ENCODE assay signal across 1 cellular context in the genomic region with DNA sequence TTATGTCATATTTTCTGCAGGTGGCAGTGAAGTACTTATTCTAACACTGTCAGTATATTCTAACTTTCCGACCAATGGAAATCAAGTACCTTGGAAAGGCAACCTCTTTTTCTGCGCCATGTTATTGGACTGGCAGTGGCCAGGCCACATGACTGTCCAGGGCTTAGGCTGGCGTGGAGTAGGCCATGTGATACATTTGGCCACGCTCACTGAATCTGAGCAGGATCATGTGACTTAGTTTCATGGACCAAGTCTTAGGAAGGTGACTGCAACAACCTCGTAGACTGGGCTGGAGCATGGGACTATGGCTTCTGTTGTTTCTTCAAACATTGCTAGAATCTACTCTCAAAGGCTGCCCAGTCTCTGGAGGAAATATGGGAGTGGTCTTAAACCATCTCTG.
A peak's percentile ranks its signal among the peaks of the same experiment; 100 is the strongest.
TF ChIP-seq lines count a peak whose summit lies in the region.

No MANE protein-coding gene starts in this region.

TF ChIP-seq in HepG2, 621 proteins besides CTCF, POLR2A, EP300 and RAD21 (continued from another document):
- TF ChIP-seq, protein P1, sequence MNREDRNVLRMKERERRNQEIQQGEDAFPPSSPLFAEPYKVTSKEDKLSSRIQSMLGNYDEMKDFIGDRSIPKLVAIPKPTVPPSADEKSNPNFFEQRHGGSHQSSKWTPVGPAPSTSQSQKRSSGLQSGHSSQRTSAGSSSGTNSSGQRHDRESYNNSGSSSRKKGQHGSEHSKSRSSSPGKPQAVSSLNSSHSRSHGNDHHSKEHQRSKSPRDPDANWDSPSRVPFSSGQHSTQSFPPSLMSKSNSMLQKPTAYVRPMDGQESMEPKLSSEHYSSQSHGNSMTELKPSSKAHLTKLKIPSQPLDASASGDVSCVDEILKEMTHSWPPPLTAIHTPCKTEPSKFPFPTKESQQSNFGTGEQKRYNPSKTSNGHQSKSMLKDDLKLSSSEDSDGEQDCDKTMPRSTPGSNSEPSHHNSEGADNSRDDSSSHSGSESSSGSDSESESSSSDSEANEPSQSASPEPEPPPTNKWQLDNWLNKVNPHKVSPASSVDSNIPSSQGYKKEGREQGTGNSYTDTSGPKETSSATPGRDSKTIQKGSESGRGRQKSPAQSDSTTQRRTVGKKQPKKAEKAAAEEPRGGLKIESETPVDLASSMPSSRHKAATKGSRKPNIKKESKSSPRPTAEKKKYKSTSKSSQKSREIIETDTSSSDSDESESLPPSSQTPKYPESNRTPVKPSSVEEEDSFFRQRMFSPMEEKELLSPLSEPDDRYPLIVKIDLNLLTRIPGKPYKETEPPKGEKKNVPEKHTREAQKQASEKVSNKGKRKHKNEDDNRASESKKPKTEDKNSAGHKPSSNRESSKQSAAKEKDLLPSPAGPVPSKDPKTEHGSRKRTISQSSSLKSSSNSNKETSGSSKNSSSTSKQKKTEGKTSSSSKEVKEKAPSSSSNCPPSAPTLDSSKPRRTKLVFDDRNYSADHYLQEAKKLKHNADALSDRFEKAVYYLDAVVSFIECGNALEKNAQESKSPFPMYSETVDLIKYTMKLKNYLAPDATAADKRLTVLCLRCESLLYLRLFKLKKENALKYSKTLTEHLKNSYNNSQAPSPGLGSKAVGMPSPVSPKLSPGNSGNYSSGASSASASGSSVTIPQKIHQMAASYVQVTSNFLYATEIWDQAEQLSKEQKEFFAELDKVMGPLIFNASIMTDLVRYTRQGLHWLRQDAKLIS (CRISPR knock-in tag; IDR thresholded peaks at IDR 0.05): no peak
- TF ChIP-seq, protein P2, sequence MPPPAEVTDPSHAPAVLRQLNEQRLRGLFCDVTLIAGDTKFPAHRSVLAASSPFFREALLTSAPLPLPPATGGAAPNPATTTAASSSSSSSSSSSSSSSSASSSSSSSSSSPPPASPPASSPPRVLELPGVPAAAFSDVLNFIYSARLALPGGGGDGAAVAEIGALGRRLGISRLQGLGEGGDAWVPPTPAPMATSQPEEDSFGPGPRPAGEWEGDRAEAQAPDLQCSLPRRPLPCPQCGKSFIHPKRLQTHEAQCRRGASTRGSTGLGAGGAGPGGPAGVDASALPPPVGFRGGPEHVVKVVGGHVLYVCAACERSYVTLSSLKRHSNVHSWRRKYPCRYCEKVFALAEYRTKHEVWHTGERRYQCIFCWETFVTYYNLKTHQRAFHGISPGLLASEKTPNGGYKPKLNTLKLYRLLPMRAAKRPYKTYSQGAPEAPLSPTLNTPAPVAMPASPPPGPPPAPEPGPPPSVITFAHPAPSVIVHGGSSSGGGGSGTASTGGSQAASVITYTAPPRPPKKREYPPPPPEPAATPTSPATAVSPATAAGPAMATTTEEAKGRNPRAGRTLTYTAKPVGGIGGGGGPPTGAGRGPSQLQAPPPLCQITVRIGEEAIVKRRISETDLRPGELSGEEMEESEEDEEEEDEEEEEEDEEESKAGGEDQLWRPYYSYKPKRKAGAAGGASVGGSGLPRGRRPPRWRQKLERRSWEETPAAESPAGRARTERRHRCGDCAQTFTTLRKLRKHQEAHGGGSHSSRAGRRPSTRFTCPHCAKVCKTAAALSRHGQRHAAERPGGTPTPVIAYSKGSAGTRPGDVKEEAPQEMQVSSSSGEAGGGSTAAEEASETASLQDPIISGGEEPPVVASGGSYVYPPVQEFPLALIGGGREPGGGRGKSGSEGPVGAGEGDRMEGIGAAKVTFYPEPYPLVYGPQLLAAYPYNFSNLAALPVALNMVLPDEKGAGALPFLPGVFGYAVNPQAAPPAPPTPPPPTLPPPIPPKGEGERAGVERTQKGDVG (CRISPR knock-in tag; IDR thresholded peaks at IDR 0.05; ENCODE audit: borderline replicate concordance): 0 out of 2 replicates have a peak, but pooled peaks have one; percentile 11
- TF ChIP-seq, protein P3, sequence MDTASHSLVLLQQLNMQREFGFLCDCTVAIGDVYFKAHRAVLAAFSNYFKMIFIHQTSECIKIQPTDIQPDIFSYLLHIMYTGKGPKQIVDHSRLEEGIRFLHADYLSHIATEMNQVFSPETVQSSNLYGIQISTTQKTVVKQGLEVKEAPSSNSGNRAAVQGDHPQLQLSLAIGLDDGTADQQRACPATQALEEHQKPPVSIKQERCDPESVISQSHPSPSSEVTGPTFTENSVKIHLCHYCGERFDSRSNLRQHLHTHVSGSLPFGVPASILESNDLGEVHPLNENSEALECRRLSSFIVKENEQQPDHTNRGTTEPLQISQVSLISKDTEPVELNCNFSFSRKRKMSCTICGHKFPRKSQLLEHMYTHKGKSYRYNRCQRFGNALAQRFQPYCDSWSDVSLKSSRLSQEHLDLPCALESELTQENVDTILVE (CRISPR knock-in tag; IDR thresholded peaks at IDR 0.05): no peak
- no peak for TF ChIP-seq EHMT2 (IDR thresholded peaks at IDR 0.05; ENCODE audit: borderline replicate concordance, low read depth, low read length)
- TF ChIP-seq ZNF33B (CRISPR knock-in tag; IDR thresholded peaks at IDR 0.05): no peak
- no peak for TF ChIP-seq ZMAT3 (CRISPR knock-in tag; conservative IDR thresholded peaks at IDR 0.05)
- no peak for TF ChIP-seq ZSCAN21 (CRISPR knock-in tag; IDR thresholded peaks at IDR 0.05; ENCODE audit: borderline replicate concordance)
TF ChIP-seq in HepG2: peak in this region for 2.
